ENCODE assay signal across 13 cellular contexts in genomic region chr19:39223703-39224279, GRCh38. TPM values are rescaled to one million over a fixed set of nuclear protein-coding genes. Genes with fewer than 3 reads are reported as not detected.
DNase-seq lines count a peak whose midpoint lies in the region; ATAC-seq, FAIRE-seq and TF ChIP-seq lines count a peak whose summit lies in the region.
"Had no signal": no experiment of that assay in that cellular context is flagged by ENCODE, and none has a peak within 500 bp of the region (broad histone marks: within the 10 kb centered on the region; RNA-seq: fewer than 3 reads in every experiment).

No MANE protein-coding gene starts in this region.

- no peaks in the 10 kb centered on the region for H3K9me3 Mint-ChIP-seq in neural progenitor cell
- H3K9me3 Mint-ChIP-seq: activated T-helper 1 cell treated with anti-CD3 and anti-CD28 coated beads, Interleukin-12 subunit alpha, Interleukin-12 subunit beta, Interleukin-2, Interleukin-4 antibody, amounts not matched to agents 30 ng/mL and 10 ng/mL and 1 ng/mL, durations not matched to agents 14 hours and 24 hours and 36 hours had no signal

- in situ Hi-C loops in GM12878 (cut with MboI), result no loop called here

- no peak overlapping the region for H3K27ac Mint-ChIP-seq in neural progenitor cell
- H3K27ac Mint-ChIP-seq: activated T-helper 1 cell treated with anti-CD3 and anti-CD28 coated beads, Interleukin-12 subunit alpha, Interleukin-12 subunit beta, Interleukin-2, Interleukin-4 antibody, amounts not matched to agents 30 ng/mL and 10 ng/mL and 1 ng/mL, durations not matched to agents 14 hours and 24 hours and 36 hours had no signal

- RAD21 ChIA-PET in GM12878 (lab: Charles Lee; ENCODE audit: unreplicated experiment), result no interaction called here

- no peak for TF ChIP-seq POLR2A in GM12878 (IDR thresholded peaks at IDR 0.05; ENCODE audit: low read depth, low read length)

- DNase-seq in activated naive CD4-positive, alpha-beta T cell treated with Interleukin-2 at 50 U/mL for 16 hours, result peak; percentile 13
- no peak for DNase-seq in activated naive CD4-positive, alpha-beta T cell (lab: John Stamatoyannopoulos, UW)
- DNase-seq in MM.1S, result peak; percentile 10
- DNase-seq in GM12878 (ENCODE audit: low read depth, low spot score), result no peak
- peak; percentile 84 for DNase-seq in neural progenitor cell (ENCODE audit: low spot score)
- DNase-seq in NCI-H2196 treated with DMSO at 0.1 percent for 48 hours (lab: John Stamatoyannopoulos, UW; ENCODE audit: unreplicated experiment), result no peak
- DNase-seq: left colon, NCI-H2107, psoas muscle had no signal

- H3K4me3 Mint-ChIP-seq in neural progenitor cell, result no peak overlapping the region
- H3K4me3 Mint-ChIP-seq: activated T-helper 1 cell treated with anti-CD3 and anti-CD28 coated beads, Interleukin-12 subunit alpha, Interleukin-12 subunit beta, Interleukin-2, Interleukin-4 antibody, amounts not matched to agents 30 ng/mL and 10 ng/mL and 1 ng/mL, durations not matched to agents 14 hours and 24 hours and 36 hours had no signal

- no peak overlapping the region for H2AFZ ChIP-seq in MM.1S (ENCODE audit: low read length)
- no peak overlapping the region for H2AFZ ChIP-seq in GM12878 (ENCODE audit: control insufficient read depth, low read depth, low read length)
- no peak overlapping the region for H2AFZ ChIP-seq in neural progenitor cell (replicated peaks)

- CTCF ChIA-PET in GM12878 (lab: Yijun Ruan, JAX), result interaction anchor here (0.6 kb wide), 1 partner anchor 30 kb away, joined by 3 read pairs; no protein-coding TSS in a partner anchor

- TF ChIP-seq RAD21 in GM12878 (IDR thresholded peaks at IDR 0.05; ENCODE audit: insufficient read depth, low read depth, low read length), result no peak

- no peak overlapping the region for H3K27ac ChIP-seq in MM.1S (ENCODE audit: low read length)
- H3K27ac ChIP-seq in GM12878 (ENCODE audit: control insufficient read depth, insufficient read depth), result no peak overlapping the region
- H3K27ac ChIP-seq in neural progenitor cell, result no peak overlapping the region
- H3K27ac ChIP-seq: psoas muscle had no signal

- H3K4me1 ChIP-seq in MM.1S (ENCODE audit: low read length) (no peaks in the 10 kb centered on the region), GM12878 (ENCODE audit: control insufficient read depth, insufficient read depth, low read length) (no peaks in the 10 kb centered on the region), neural progenitor cell (no peaks in the 10 kb centered on the region)
- H3K4me1 ChIP-seq: psoas muscle had no signal

- H3K9me3 ChIP-seq in MM.1S (replicated peaks; ENCODE audit: insufficient read depth, low read length) (no peaks in the 10 kb centered on the region), GM12878 (replicated peaks; ENCODE audit: control insufficient read depth, insufficient read depth, low read length) (no peaks in the 10 kb centered on the region), neural progenitor cell (ENCODE audit: low read depth) (no peaks in the 10 kb centered on the region)
- H3K9me3 ChIP-seq: psoas muscle had no signal

- H4K20me1 ChIP-seq in MM.1S (ENCODE audit: insufficient read depth, low read length) (no peaks in the 10 kb centered on the region), GM12878 (ENCODE audit: control insufficient read depth, insufficient read depth) (no peaks in the 10 kb centered on the region), neural progenitor cell (ENCODE audit: low read depth) (no peaks in the 10 kb centered on the region)

- H3K9ac ChIP-seq in MM.1S (ENCODE audit: low read length) (no peak overlapping the region), GM12878 (ENCODE audit: control insufficient read depth, insufficient read depth, low read length) (no peak overlapping the region), neural progenitor cell (no peak overlapping the region)

- H3K4me2 ChIP-seq in MM.1S (ENCODE audit: low read depth, low read length), result no peak overlapping the region
- H3K4me2 ChIP-seq in GM12878 (ENCODE audit: control insufficient read depth, insufficient read depth), result no peak overlapping the region
- no peak overlapping the region for H3K4me2 ChIP-seq in neural progenitor cell

- WGBS in GM12878 (ENCODE audit: insufficient coverage, insufficient replicate concordance, low lambda C conversion rate, missing lambda C conversion rate), result 24% methylated on average over 4 of the region's 4 CpGs

- no TSS peak for BruUV-seq in GM12878 (replicated peaks; lab: Mats Ljungman, UMichigan)

- H3K36me3 ChIP-seq in MM.1S (replicated peaks; ENCODE audit: insufficient read depth, low read length) (no peaks in the 10 kb centered on the region), GM12878 (ENCODE audit: control insufficient read depth in 2 of 2, insufficient read depth in 2 of 2, low read length in 1 of 2) (no peaks in the 10 kb centered on the region), neural progenitor cell (no peaks in the 10 kb centered on the region)

- H3K79me2 ChIP-seq in MM.1S (ENCODE audit: low read length) (no peaks in the 10 kb centered on the region), GM12878 (ENCODE audit: control insufficient read depth, insufficient read depth, low read length) (no peaks in the 10 kb centered on the region), neural progenitor cell (ENCODE audit: low read depth) (no peaks in the 10 kb centered on the region)

- POLR2A ChIA-PET in GM12878 (lab: Charles Lee), result no interaction called here

- intact Hi-C loops in GM12878 (cut with micrococcal nuclease; ENCODE audit: unreplicated experiment), result no loop called here

- TF ChIP-seq CTCF in MM.1S (IDR thresholded peaks at IDR 0.05; ENCODE audit: low read length) (no peak), GM12878 (IDR thresholded peaks at IDR 0.05 in 2 of 3, conservative IDR thresholded peaks at IDR 0.05 in 1 of 3; ENCODE audit: control insufficient read depth in 2 of 3, extremely low read depth in 1 of 3, insufficient read depth in 1 of 3, low read depth in 3 of 3, low read length in 3 of 3) (no peak), neural progenitor cell (IDR thresholded peaks at IDR 0.05) (no peak)

- peak; percentile 55; the same call in 2 of the 3 replicates for ATAC-seq in GM12878
- no peak for ATAC-seq in HG03139 (IDR thresholded peaks at IDR 0.05; ENCODE audit: unreplicated experiment)
- ATAC-seq in HG02588 (IDR thresholded peaks at IDR 0.05; ENCODE audit: unreplicated experiment), result no peak
- ATAC-seq: left colon, psoas muscle had no signal

- H3K27me3 Mint-ChIP-seq in neural progenitor cell (ENCODE audit: insufficient read depth, low read depth), result peaks cover 20% of the 10 kb centered on the region

- H3K9me2 ChIP-seq in MM.1S (replicated peaks; ENCODE audit: insufficient read depth, low read length), result no peaks in the 10 kb centered on the region

- H3F3A ChIP-seq in MM.1S (ENCODE audit: insufficient read depth, low read length) (no peaks in the 10 kb centered on the region), neural progenitor cell (ENCODE audit: low read depth) (no peaks in the 10 kb centered on the region)

- H3K36me3 Mint-ChIP-seq in neural progenitor cell, result no peaks in the 10 kb centered on the region

- H3K27me3 ChIP-seq in MM.1S (replicated peaks; ENCODE audit: insufficient read depth, low read length), result peaks cover 75% of the 10 kb centered on the region
- H3K27me3 ChIP-seq in GM12878 (replicated peaks in 1 of 2; ENCODE audit: control insufficient read depth in 2 of 2, insufficient read depth in 2 of 2, low read length in 1 of 2), result no peaks in the 10 kb centered on the region; a peak in 1 of 4 replicates
- H3K27me3 ChIP-seq in neural progenitor cell, result peaks cover 66% of the 10 kb centered on the region

- TF ChIP-seq EP300 in GM12878 (IDR thresholded peaks at IDR 0.05; ENCODE audit: borderline replicate concordance in 1 of 2, control insufficient read depth in 1 of 2, low read depth in 2 of 2, low read length in 2 of 2), result no peak

- no peak for FAIRE-seq in GM12878 (lab: Jason Lieb, UNC)

- SMC1A ChIA-PET in GM12878 (lab: Charles Lee; ENCODE audit: uncharacterized antibody, unreplicated experiment), result no interaction called here

- no peaks in the 10 kb centered on the region for H3K4me1 Mint-ChIP-seq in neural progenitor cell

- H3K4me3 ChIP-seq in MM.1S (ENCODE audit: low read length) (no peak overlapping the region), GM12878 (no peak overlapping the region), neural progenitor cell (no peak overlapping the region)
- H3K4me3 ChIP-seq: psoas muscle had no signal

RNA-seq across cellular contexts. Expression of gene SYCN, which starts 19.7 kb away (rescaled TPM):
- total RNA-seq in GM12878 (2013; cell fraction: nucleolus; rRNA removed), result not detected in 2 replicates
- not detected in 2 replicates for total RNA-seq in GM12878 (2014; rRNA removed)
- not detected in 2 replicates for total RNA-seq in GM12878 (2014; rRNA removed; fragmentation: Illumina TruSeq; extraction: Trizol)
- 0.37 and 0.54 TPM in 2 replicates for total RNA-seq in GM12878 (2021)
- polyA plus RNA-seq in GM12878 (2011; ENCODE audit: low read depth), result not detected
- polyA plus RNA-seq in GM12878 (2011; rRNA removed), result not detected in 2 replicates
- polyA plus RNA-seq in GM12878 (2011; cell fraction: cytosol; rRNA removed), result not detected in 2 replicates
- polyA plus RNA-seq in GM12878 (2011; cell fraction: nucleus; rRNA removed), result not detected in 2 replicates
- not detected in 2 replicates for polyA plus RNA-seq in GM12878 (2012)
- polyA plus RNA-seq in GM12878 (2014; fragmentation: Illumina TruSeq; extraction: Trizol), result not detected in 2 replicates
- not detected for polyA plus RNA-seq in GM12878 (2014; fragmentation: Nextera tagmentation; extraction: Ambion mirVana)
- not detected in 2 replicates for polyA plus RNA-seq in GM12878 (2014; rRNA removed)
- not detected for polyA plus RNA-seq in GM12878 (2016; fragmentation: Nextera tagmentation; extraction: Ambion mirVana)
- polyA minus RNA-seq in GM12878 (2011; rRNA and poly(A)+ RNA removed), result not detected in 2 replicates
- not detected in 2 replicates for polyA minus RNA-seq in GM12878 (2011; cell fraction: cytosol; rRNA and poly(A)+ RNA removed)
- not detected in 2 replicates for polyA minus RNA-seq in GM12878 (2011; cell fraction: nucleus; rRNA and poly(A)+ RNA removed)
- total RNA-seq in neural progenitor cell (ENCODE audit: low replicate concordance), result not detected in 2 replicates
- total RNA-seq: activated T-helper 1 cell treated with anti-CD3 and anti-CD28 coated beads, Interleukin-12 subunit alpha, Interleukin-12 subunit beta, Interleukin-2, Interleukin-4 antibody, amounts not matched to agents 30 ng/mL and 10 ng/mL and 1 ng/mL, durations not matched to agents 14 hours and 24 hours and 36 hours; left colon had no signal
- polyA plus RNA-seq: BJ, psoas muscle had no signal

RNA-seq across cellular contexts. Expression of gene IFNL3, which starts 21.0 kb away (rescaled TPM):
- total RNA-seq in GM12878 (2013; cell fraction: nucleolus; rRNA removed), result not detected in 2 replicates
- total RNA-seq in GM12878 (2014; rRNA removed), result not detected in 2 replicates
- total RNA-seq in GM12878 (2014; rRNA removed; fragmentation: Illumina TruSeq; extraction: Trizol), result not detected in 2 replicates
- not detected in 2 replicates for total RNA-seq in GM12878 (2021)
- not detected for polyA plus RNA-seq in GM12878 (2011; ENCODE audit: low read depth)
- not detected in 2 replicates for polyA plus RNA-seq in GM12878 (2011; rRNA removed)
- polyA plus RNA-seq in GM12878 (2011; cell fraction: cytosol; rRNA removed), result not detected in 2 replicates
- polyA plus RNA-seq in GM12878 (2011; cell fraction: nucleus; rRNA removed), result not detected in 2 replicates
- not detected in 2 replicates for polyA plus RNA-seq in GM12878 (2012)
- not detected in 2 replicates for polyA plus RNA-seq in GM12878 (2014; fragmentation: Illumina TruSeq; extraction: Trizol)
- not detected for polyA plus RNA-seq in GM12878 (2014; fragmentation: Nextera tagmentation; extraction: Ambion mirVana)
- polyA plus RNA-seq in GM12878 (2014; rRNA removed), result not detected in 2 replicates
- polyA plus RNA-seq in GM12878 (2016; fragmentation: Nextera tagmentation; extraction: Ambion mirVana), result not detected
- polyA minus RNA-seq in GM12878 (2011; rRNA and poly(A)+ RNA removed), result not detected in 2 replicates
- not detected in 2 replicates for polyA minus RNA-seq in GM12878 (2011; cell fraction: cytosol; rRNA and poly(A)+ RNA removed)
- polyA minus RNA-seq in GM12878 (2011; cell fraction: nucleus; rRNA and poly(A)+ RNA removed), result not detected in 2 replicates
- total RNA-seq in neural progenitor cell (ENCODE audit: low replicate concordance), result not detected in 2 replicates
- total RNA-seq: activated T-helper 1 cell treated with anti-CD3 and anti-CD28 coated beads, Interleukin-12 subunit alpha, Interleukin-12 subunit beta, Interleukin-2, Interleukin-4 antibody, amounts not matched to agents 30 ng/mL and 10 ng/mL and 1 ng/mL, durations not matched to agents 14 hours and 24 hours and 36 hours; left colon; psoas muscle had no signal
- polyA plus RNA-seq: BJ, psoas muscle had no signal

RNA-seq across cellular contexts. Expression of gene IFNL4, which starts 24.9 kb away (rescaled TPM):
- not detected in 2 replicates for total RNA-seq in GM12878 (2013; cell fraction: nucleolus; rRNA removed)
- total RNA-seq in GM12878 (2014; rRNA removed) (not detected in 2 replicates), GM12878 (2014; rRNA removed; fragmentation: Illumina TruSeq; extraction: Trizol) (not detected in 2 replicates), GM12878 (2021) (not detected in 2 replicates), neural progenitor cell (ENCODE audit: low replicate concordance) (not detected in 2 replicates)
- not detected for polyA plus RNA-seq in GM12878 (2011; ENCODE audit: low read depth)
- polyA plus RNA-seq in GM12878 (2011; rRNA removed) (not detected in 2 replicates), GM12878 (2014; fragmentation: Illumina TruSeq; extraction: Trizol) (not detected in 2 replicates), GM12878 (2014; fragmentation: Nextera tagmentation; extraction: Ambion mirVana) (not detected), GM12878 (2014; rRNA removed) (not detected in 2 replicates), GM12878 (2016; fragmentation: Nextera tagmentation; extraction: Ambion mirVana) (not detected)
- not detected in 2 replicates for polyA plus RNA-seq in GM12878 (2011; cell fraction: cytosol; rRNA removed)
- not detected in 2 replicates for polyA plus RNA-seq in GM12878 (2011; cell fraction: nucleus; rRNA removed)
- polyA plus RNA-seq in GM12878 (2012), result not detected in 2 replicates
- polyA minus RNA-seq in GM12878 (2011; rRNA and poly(A)+ RNA removed), result not detected in 2 replicates
- not detected in 2 replicates for polyA minus RNA-seq in GM12878 (2011; cell fraction: cytosol; rRNA and poly(A)+ RNA removed)
- polyA minus RNA-seq in GM12878 (2011; cell fraction: nucleus; rRNA and poly(A)+ RNA removed), result not detected in 2 replicates
- total RNA-seq: activated T-helper 1 cell treated with anti-CD3 and anti-CD28 coated beads, Interleukin-12 subunit alpha, Interleukin-12 subunit beta, Interleukin-2, Interleukin-4 antibody, amounts not matched to agents 30 ng/mL and 10 ng/mL and 1 ng/mL, durations not matched to agents 14 hours and 24 hours and 36 hours; left colon; psoas muscle had no signal
- polyA plus RNA-seq: BJ, psoas muscle had no signal

RNA-seq across cellular contexts. Expression of gene NCCRP1, which starts 27.0 kb away (rescaled TPM):
- total RNA-seq in GM12878 (2013; cell fraction: nucleolus; rRNA removed), result not detected in 2 replicates
- total RNA-seq in GM12878 (2014; rRNA removed), result not detected in 2 replicates
- total RNA-seq in GM12878 (2014; rRNA removed; fragmentation: Illumina TruSeq; extraction: Trizol), result not detected in 2 replicates
- not detected in 2 replicates for total RNA-seq in GM12878 (2021)
- polyA plus RNA-seq in GM12878 (2011; ENCODE audit: low read depth), result not detected
- not detected in 2 replicates for polyA plus RNA-seq in GM12878 (2011; rRNA removed)
- not detected in 2 replicates for polyA plus RNA-seq in GM12878 (2011; cell fraction: cytosol; rRNA removed)
- polyA plus RNA-seq in GM12878 (2011; cell fraction: nucleus; rRNA removed), result not detected in 2 replicates
- polyA plus RNA-seq in GM12878 (2012), result 0.07 TPM in 1 of 2 replicates, not detected in the other
- not detected in 2 replicates for polyA plus RNA-seq in GM12878 (2014; fragmentation: Illumina TruSeq; extraction: Trizol)
- polyA plus RNA-seq in GM12878 (2014; fragmentation: Nextera tagmentation; extraction: Ambion mirVana), result not detected
- polyA plus RNA-seq in GM12878 (2014; rRNA removed), result not detected in 2 replicates
- not detected for polyA plus RNA-seq in GM12878 (2016; fragmentation: Nextera tagmentation; extraction: Ambion mirVana)
- not detected in 2 replicates for polyA minus RNA-seq in GM12878 (2011; rRNA and poly(A)+ RNA removed)
- polyA minus RNA-seq in GM12878 (2011; cell fraction: cytosol; rRNA and poly(A)+ RNA removed), result not detected in 2 replicates
- polyA minus RNA-seq in GM12878 (2011; cell fraction: nucleus; rRNA and poly(A)+ RNA removed), result not detected in 2 replicates
- total RNA-seq in neural progenitor cell (ENCODE audit: low replicate concordance), result 1.0 and 1.9 TPM in 2 replicates
- total RNA-seq: activated T-helper 1 cell treated with anti-CD3 and anti-CD28 coated beads, Interleukin-12 subunit alpha, Interleukin-12 subunit beta, Interleukin-2, Interleukin-4 antibody, amounts not matched to agents 30 ng/mL and 10 ng/mL and 1 ng/mL, durations not matched to agents 14 hours and 24 hours and 36 hours; left colon had no signal

RNA-seq across cellular contexts. Expression of gene IFNL2, which starts 44.4 kb away (rescaled TPM):
- not detected in 2 replicates for total RNA-seq in GM12878 (2013; cell fraction: nucleolus; rRNA removed)
- not detected in 2 replicates for total RNA-seq in GM12878 (2014; rRNA removed)
- total RNA-seq in GM12878 (2014; rRNA removed; fragmentation: Illumina TruSeq; extraction: Trizol), result not detected in 2 replicates
- not detected in 2 replicates for total RNA-seq in GM12878 (2021)
- not detected for polyA plus RNA-seq in GM12878 (2011; ENCODE audit: low read depth)
- not detected in 2 replicates for polyA plus RNA-seq in GM12878 (2011; rRNA removed)
- not detected in 2 replicates for polyA plus RNA-seq in GM12878 (2011; cell fraction: cytosol; rRNA removed)
- not detected in 2 replicates for polyA plus RNA-seq in GM12878 (2011; cell fraction: nucleus; rRNA removed)
- not detected in 2 replicates for polyA plus RNA-seq in GM12878 (2012)
- polyA plus RNA-seq in GM12878 (2014; fragmentation: Illumina TruSeq; extraction: Trizol), result not detected in 2 replicates
- polyA plus RNA-seq in GM12878 (2014; fragmentation: Nextera tagmentation; extraction: Ambion mirVana), result not detected
- 0.24 TPM in 1 of 2 replicates, not detected in the other for polyA plus RNA-seq in GM12878 (2014; rRNA removed)
- not detected for polyA plus RNA-seq in GM12878 (2016; fragmentation: Nextera tagmentation; extraction: Ambion mirVana)
- not detected in 2 replicates for polyA minus RNA-seq in GM12878 (2011; rRNA and poly(A)+ RNA removed)
- polyA minus RNA-seq in GM12878 (2011; cell fraction: cytosol; rRNA and poly(A)+ RNA removed), result not detected in 2 replicates
- not detected in 2 replicates for polyA minus RNA-seq in GM12878 (2011; cell fraction: nucleus; rRNA and poly(A)+ RNA removed)
- not detected in 2 replicates for total RNA-seq in neural progenitor cell (ENCODE audit: low replicate concordance)
- total RNA-seq: activated T-helper 1 cell treated with anti-CD3 and anti-CD28 coated beads, Interleukin-12 subunit alpha, Interleukin-12 subunit beta, Interleukin-2, Interleukin-4 antibody, amounts not matched to agents 30 ng/mL and 10 ng/mL and 1 ng/mL, durations not matched to agents 14 hours and 24 hours and 36 hours; left colon; psoas muscle had no signal
- polyA plus RNA-seq: BJ, psoas muscle had no signal

Comparison
In these comparisons a context has a peak if more than half of its experiments do, and no peak if none do; other contexts are left out.
1. DNase-seq: peak in activated naive CD4-positive, alpha-beta T cell treated with Interleukin-2 at 50 U/mL for 16 hours (single experiment), MM.1S (single experiment) and neural progenitor cell (single experiment); none in activated naive CD4-positive, alpha-beta T cell (0 of 4), GM12878 (single experiment) and NCI-H2196 treated with DMSO at 0.1 percent for 48 hours (single experiment).